In the genomic region with DNA sequence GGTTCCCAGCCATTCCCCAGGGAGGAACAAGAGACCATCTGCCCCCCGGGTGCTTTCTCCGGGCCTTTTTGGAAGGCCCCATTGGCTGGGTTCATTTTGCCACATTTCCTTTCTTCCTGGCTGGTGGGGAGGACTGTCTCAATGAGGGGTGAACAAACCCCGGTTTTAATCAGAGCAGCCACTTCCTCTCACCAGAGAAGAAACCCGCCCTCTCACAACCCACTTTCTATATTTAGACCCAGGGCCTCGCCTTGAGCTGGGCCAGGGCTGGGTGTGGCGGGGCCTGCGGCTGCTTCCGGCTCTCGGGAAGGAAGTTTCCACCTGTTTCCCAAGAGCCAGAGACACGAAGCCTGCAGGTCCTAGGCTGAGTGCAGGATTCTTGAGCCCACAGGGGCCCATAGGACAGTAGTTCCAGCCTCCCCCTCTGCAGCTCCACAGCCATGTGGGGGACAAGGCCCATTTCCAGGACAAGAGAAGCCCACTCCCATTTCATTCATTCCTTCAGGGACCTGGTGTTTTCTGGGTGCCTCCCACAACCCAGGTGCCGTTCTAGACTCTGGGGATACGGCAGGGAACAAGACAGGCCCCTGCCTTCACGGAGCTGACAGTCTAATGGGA, we compare ENCODE assay signal across 8 cellular contexts. TPM values are rescaled to one million over a fixed set of nuclear protein-coding genes. Genes with fewer than 3 reads are reported as not detected.
DNase-seq lines count a peak whose midpoint lies in the region; ATAC-seq and TF ChIP-seq lines count a peak whose summit lies in the region.

No MANE protein-coding gene starts in this region.

- H3K4me3 ChIP-seq in mucosa of rectum (ENCODE audit: low read length in 2 of 2) (no peak overlapping the region), aorta (ENCODE audit: low read length in 2 of 2) (no peak overlapping the region), neural progenitor cell (no peak overlapping the region)

- H3K4me1 Mint-ChIP-seq in neural progenitor cell = peaks cover 36% of the 10 kb centered on the region
- peaks cover 14% of the 10 kb centered on the region for H3K4me1 Mint-ChIP-seq in mesothelial cell of epicardium

- H3K27me3 ChIP-seq in mucosa of rectum (ENCODE audit: control insufficient read depth in 2 of 2, insufficient read depth in 2 of 2, low read length in 2 of 2) = peaks cover 0 to 4% of the 10 kb centered on the region in 2 donors
- H3K27me3 ChIP-seq in aorta (ENCODE audit: control insufficient read depth in 1 of 2, insufficient read depth in 2 of 2, low read length in 1 of 2) = no peaks in the 10 kb centered on the region
- H3K27me3 ChIP-seq in neural progenitor cell = no peaks in the 10 kb centered on the region

- no peaks in the 10 kb centered on the region for H3K79me2 ChIP-seq in neural progenitor cell (ENCODE audit: low read depth)

- H3K36me3 ChIP-seq in mucosa of rectum (ENCODE audit: control insufficient read depth in 2 of 2, insufficient read depth in 2 of 2, low read length in 2 of 2) (no peaks in the 10 kb centered on the region), aorta (ENCODE audit: control insufficient read depth in 1 of 2, insufficient read depth in 2 of 2, low read length in 1 of 2) (no peaks in the 10 kb centered on the region), neural progenitor cell (no peaks in the 10 kb centered on the region)

- peak; percentile 75 for DNase-seq in OCI-M1 (lab: John Stamatoyannopoulos, UW)
- peak; percentile 52 for DNase-seq in activated T-helper 1 cell treated with Interleukin-2 at 50 U/mL for 16 hours (ENCODE audit: low read depth)
- DNase-seq in aorta = no peak
- DNase-seq in neural progenitor cell (ENCODE audit: low spot score) = no peak
- no peak for DNase-seq in mesothelial cell of epicardium (ENCODE audit: low spot score in 2 of 2, unreplicated experiment in 2 of 2)

- no peak overlapping the region for H3K4me2 ChIP-seq in neural progenitor cell

- WGBS in aorta, 2 donors = 40 to 41% methylated on average over 13 of the region's 13 CpGs

- H3K9me3 Mint-ChIP-seq in neural progenitor cell (peaks cover 4% of the 10 kb centered on the region), mesothelial cell of epicardium (peaks cover 6% of the 10 kb centered on the region)

- TF ChIP-seq CTCF in neural progenitor cell (IDR thresholded peaks at IDR 0.05) (no peak), mesothelial cell of epicardium (IDR thresholded peaks at IDR 0.05; ENCODE audit: unreplicated experiment) (no peak)

- H3K36me3 Mint-ChIP-seq in neural progenitor cell = no peaks in the 10 kb centered on the region
- H3K36me3 Mint-ChIP-seq in mesothelial cell of epicardium = no peaks in the 10 kb centered on the region

- intact Hi-C loops in aorta (cut with DNase I) = no loop called here

- H2AFZ ChIP-seq in neural progenitor cell (replicated peaks) = no peak overlapping the region

- H3K4me3 Mint-ChIP-seq in neural progenitor cell = no peak overlapping the region
- H3K4me3 Mint-ChIP-seq in mesothelial cell of epicardium = no peak overlapping the region

- no peaks in the 10 kb centered on the region for H3F3A ChIP-seq in neural progenitor cell (ENCODE audit: low read depth)

- H3K27me3 Mint-ChIP-seq in neural progenitor cell (ENCODE audit: insufficient read depth, low read depth) = peaks cover 11% of the 10 kb centered on the region
- no peaks in the 10 kb centered on the region for H3K27me3 Mint-ChIP-seq in mesothelial cell of epicardium (ENCODE audit: low read depth)

- no peaks in the 10 kb centered on the region for H4K20me1 ChIP-seq in neural progenitor cell (ENCODE audit: low read depth)

- no peak overlapping the region for H3K9ac ChIP-seq in mucosa of rectum (ENCODE audit: low read depth in 1 of 2, low read length in 2 of 2)
- no peak overlapping the region for H3K9ac ChIP-seq in neural progenitor cell

- H3K9me3 ChIP-seq in mucosa of rectum (ENCODE audit: control insufficient read depth in 2 of 2, low read length in 2 of 2) (no peaks in the 10 kb centered on the region), aorta (ENCODE audit: control insufficient read depth, low read length) (no peaks in the 10 kb centered on the region), neural progenitor cell (ENCODE audit: low read depth) (no peaks in the 10 kb centered on the region)

- H3K4me1 ChIP-seq in mucosa of rectum (ENCODE audit: control insufficient read depth in 2 of 2, insufficient read depth in 2 of 2, low read length in 2 of 2) = peaks cover 25 to 34% of the 10 kb centered on the region in 2 donors
- peaks cover 0 to 2% of the 10 kb centered on the region in 2 donors for H3K4me1 ChIP-seq in aorta (ENCODE audit: control insufficient read depth in 1 of 2, insufficient read depth in 2 of 2, low read length in 2 of 2)
- H3K4me1 ChIP-seq in neural progenitor cell = peaks cover 11% of the 10 kb centered on the region

- H3K27ac ChIP-seq in mucosa of rectum (ENCODE audit: low read depth in 2 of 2, low read length in 2 of 2) (peak overlapping the region; percentile 1 to 56), aorta (ENCODE audit: low read depth in 1 of 2, low read length in 2 of 2) (no peak overlapping the region), neural progenitor cell (no peak overlapping the region)

- ATAC-seq in GM18909 (IDR thresholded peaks at IDR 0.05; ENCODE audit: poor library complexity, unreplicated experiment) (peak; percentile 91), HG02981 (IDR thresholded peaks at IDR 0.05; ENCODE audit: unreplicated experiment) (peak; percentile 79), aorta (ENCODE audit: low FRiP score) (peak; percentile 30)

- no peak overlapping the region for H3K27ac Mint-ChIP-seq in neural progenitor cell
- no peak overlapping the region for H3K27ac Mint-ChIP-seq in mesothelial cell of epicardium

RNA-seq across cellular contexts. Expression of gene RBM38, which starts 41.8 kb away (rescaled TPM):
- total RNA-seq in aorta (10 to 100 TPM; 19.3 to 20.7 TPM), neural progenitor cell (ENCODE audit: low replicate concordance) (26.6 and 53.4 TPM in 2 replicates), mesothelial cell of epicardium (23.8 to 25.6 TPM (median 25.3 TPM) in 3 replicates)
- 10 to 100 TPM in 1 of 2 donors, 1 to 10 TPM in 1; 7.3 to 14.7 TPM for polyA plus RNA-seq in aorta

Comparison
In these comparisons a context has a peak if more than half of its experiments do, and no peak if none do; other contexts are left out.
1. ATAC-seq: peak in every context shown above with its lines; median percentile 91 in GM18909; 79 in HG02981; 30 in aorta.
2. DNase-seq: peak in OCI-M1 (single experiment) and activated T-helper 1 cell treated with Interleukin-2 at 50 U/mL for 16 hours (single experiment); none in aorta (0 of 2), neural progenitor cell (single experiment) and mesothelial cell of epicardium (0 of 2).
3. H3K27ac ChIP-seq: peak in mucosa of rectum (2 of 2); none in aorta (0 of 2) and neural progenitor cell (single experiment).